14 cellular contexts compared by ENCODE assay signal in the genomic region with DNA sequence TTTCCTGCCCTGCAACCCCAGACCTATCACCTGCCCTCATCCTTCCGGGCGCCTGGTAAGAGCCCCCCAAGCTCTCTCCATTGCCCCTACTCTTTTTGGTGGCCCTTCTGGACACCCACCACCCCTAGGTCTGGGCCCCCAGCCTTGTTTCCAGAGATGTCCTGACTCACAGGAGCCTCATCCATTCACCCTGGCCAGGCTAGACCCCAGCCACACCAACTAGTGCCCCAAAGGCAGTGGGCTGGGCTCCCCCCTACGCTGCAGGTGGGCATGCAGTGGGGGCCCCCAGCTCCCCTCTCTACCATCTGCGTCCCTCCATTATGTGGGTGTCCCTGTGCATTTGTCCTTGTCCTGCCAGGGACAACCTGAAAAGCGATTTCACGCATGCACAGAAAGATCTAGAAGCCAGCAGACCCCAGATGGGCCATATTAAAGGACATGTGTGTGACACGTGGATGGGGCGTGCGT. TPM values are rescaled to one million over a fixed set of nuclear protein-coding genes. Genes with fewer than 3 reads are reported as not detected.
A peak's percentile ranks its signal among the peaks of the same experiment; 100 is the strongest.
DNase-seq lines count a peak whose midpoint lies in the region; ATAC-seq and TF ChIP-seq lines count a peak whose summit lies in the region.
"Had no signal": no experiment of that assay in that cellular context is flagged by ENCODE, and none has a peak within 500 bp of the region (broad histone marks: within the 10 kb centered on the region; RNA-seq: fewer than 3 reads in every experiment).

No MANE protein-coding gene starts in this region.

- H3K27ac Mint-ChIP-seq in nephron progenitor cell: no peak overlapping the region
- H3K27ac Mint-ChIP-seq: activated CD4-positive, alpha-beta T cell treated with anti-CD3 and anti-CD28 coated beads for 36 hours; effector memory CD8-positive, alpha-beta T cell had no signal

- no peak for TF ChIP-seq CTCF in heart left ventricle (IDR thresholded peaks at IDR 0.05)
- no peak for TF ChIP-seq CTCF in fibroblast of mammary gland (conservative IDR thresholded peaks at IDR 0.05; ENCODE audit: control insufficient read depth, insufficient read depth, low read depth, low read length)
- TF ChIP-seq CTCF in nephron progenitor cell (IDR thresholded peaks at IDR 0.05): no peak
- TF ChIP-seq CTCF in vagina (IDR thresholded peaks at IDR 0.05): no peak

- peak overlapping the region in 11 of 12 donors; percentile 24 to 65 (median 49) for H3K4me3 ChIP-seq in heart left ventricle
- peak overlapping the region; percentile 50 for H3K4me3 ChIP-seq in fibroblast of mammary gland (ENCODE audit: control insufficient read depth, low read depth, low read length)
- peak overlapping the region; percentile 62 to 63 for H3K4me3 ChIP-seq in vagina

- WGBS in heart left ventricle, 4 donors: 81 to 92% (median 81%) methylated on average over 8 to 9 of the region's 9 CpGs

- H3K27ac ChIP-seq in heart left ventricle (peak overlapping the region in 8 of 12 donors; percentile 74 to 93 (median 78)), vagina (peak overlapping the region; percentile 95)

- H3K27me3 ChIP-seq in heart left ventricle (peaks cover 0 to 43% (median 4%) of the 10 kb centered on the region in 9 donors), vagina (no peaks in the 10 kb centered on the region)

- intact Hi-C loops in heart left ventricle (cut with DNase I): loop anchor here in 2 of 10 donors (5.0 kb wide), 2 partner anchors 76 to 119 kb away; no protein-coding TSS in a partner anchor
- intact Hi-C loops in left cardiac atrium (cut with DNase I): no loop called here
- intact Hi-C loops in vagina (cut with DNase I): loop anchor here (5.0 kb wide), 2 partner anchors 36 to 76 kb away; partner anchors contain the start of gene TPCN2

- H3K4me1 ChIP-seq in heart left ventricle: peaks cover 0 to 58% (median 32%) of the 10 kb centered on the region in 12 donors
- H3K4me1 ChIP-seq in vagina: peaks cover 53% of the 10 kb centered on the region

- H3K4me1 Mint-ChIP-seq in nephron progenitor cell: peaks cover 59% of the 10 kb centered on the region
- H3K4me1 Mint-ChIP-seq: activated CD4-positive, alpha-beta T cell treated with anti-CD3 and anti-CD28 coated beads for 36 hours had no signal

- TF ChIP-seq POLR2A in heart left ventricle (IDR thresholded peaks at IDR 0.05) (no peak), vagina (IDR thresholded peaks at IDR 0.05) (no peak)

- peaks cover 29% of the 10 kb centered on the region for H3K27me3 Mint-ChIP-seq in nephron progenitor cell (ENCODE audit: low read depth, poor library complexity)

- no peaks in the 10 kb centered on the region for H3K36me3 Mint-ChIP-seq in nephron progenitor cell (ENCODE audit: low read depth)

- ATAC-seq in heart left ventricle (no peak), left cardiac atrium (no peak)

- DNase-seq in heart left ventricle (no peak), left cardiac atrium (no peak), fibroblast of mammary gland (ENCODE audit: low read depth) (no peak), nephron progenitor cell (no peak), vagina (ENCODE audit: extremely low spot score in 2 of 2) (no peak), SKM-1 (lab: John Stamatoyannopoulos, UW; ENCODE audit: unreplicated experiment) (no peak)
- no peak for DNase-seq in activated effector memory CD4-positive, alpha-beta T cell treated with Interleukin-2 at 50 U/mL for 16 hours
- DNase-seq in stimulated activated CD4-positive, alpha-beta T cell treated with anti-CD3 and anti-CD28 coated beads, Interleukin-4, amount 100 ng/mL, for 4 hours: no peak
- DNase-seq: activated gamma-delta T cell treated with Interleukin-2 at 50 U/mL for 16 hours; effector memory CD8-positive, alpha-beta T cell; NCI-H446 treated with DMSO at 0.1 percent for 48 hours; occipital lobe had no signal

- H3K36me3 ChIP-seq in heart left ventricle (peaks cover 0 to 4% (median 0%) of the 10 kb centered on the region in 9 donors), vagina (no peaks in the 10 kb centered on the region)

- H3K4me3 Mint-ChIP-seq in nephron progenitor cell: peak overlapping the region; percentile 20
- H3K4me3 Mint-ChIP-seq: activated CD4-positive, alpha-beta T cell treated with anti-CD3 and anti-CD28 coated beads for 36 hours had no signal

- no peaks in the 10 kb centered on the region for H3K9me3 ChIP-seq in heart left ventricle
- H3K9me3 ChIP-seq in vagina: no peaks in the 10 kb centered on the region

- H3K9me3 Mint-ChIP-seq in nephron progenitor cell: no peaks in the 10 kb centered on the region
- H3K9me3 Mint-ChIP-seq: effector memory CD8-positive, alpha-beta T cell had no signal

RNA-seq across cellular contexts. Expression of gene MRGPRF, which starts 1.4 kb away (rescaled TPM):
- 10 to 100 TPM in 1 of 9 donors, 1 to 10 TPM in 8; 1.6 to 13.1 (median 3.3) TPM for total RNA-seq in heart left ventricle
- polyA plus RNA-seq in heart left ventricle: 1 to 10 TPM; 4.2 to 4.9 TPM
- 10 to 100 TPM; 12.4 to 13.3 TPM for total RNA-seq in left cardiac atrium
- total RNA-seq in vagina: 84.5 TPM
- total RNA-seq: activated CD4-positive, alpha-beta T cell treated with anti-CD3 and anti-CD28 coated beads for 36 hours had no signal

RNA-seq across cellular contexts. Expression of gene MRGPRD, which starts 30.9 kb away (rescaled TPM):
- total RNA-seq in heart left ventricle (not detected), left cardiac atrium (not detected), vagina (not detected)
- not detected for polyA plus RNA-seq in heart left ventricle
- total RNA-seq: A673; activated CD4-positive, alpha-beta T cell treated with anti-CD3 and anti-CD28 coated beads for 36 hours; occipital lobe had no signal

RNA-seq across cellular contexts. Expression of gene TPCN2, which starts 37.1 kb away (rescaled TPM):
- total RNA-seq in heart left ventricle (10 to 100 TPM in 3 of 9 donors, 1 to 10 TPM in 6; 4.1 to 17.6 (median 7.5) TPM), left cardiac atrium (1 to 10 TPM; 7.3 to 9.7 TPM), vagina (21.1 TPM)
- polyA plus RNA-seq in heart left ventricle: 10 to 100 TPM in 1 of 2 donors, 1 to 10 TPM in 1; 4.8 to 11.1 TPM
